1 cellular context compared by ENCODE assay signal in genomic region chr13:20773194-20774080, GRCh38.
TF ChIP-seq lines count a peak whose summit lies in the region.

Gene EEF1AKMT1 (minus strand): TSS chr13:20773961. CDS start chr13:20757598, 16,363 bp downstream.

TF ChIP-seq in HepG2, 621 proteins besides CTCF, POLR2A, EP300 and RAD21 (continued from another document and continues in another):
- TF ChIP-seq ZBTB43 (CRISPR knock-in tag; conservative IDR thresholded peaks at IDR 0.05): peak; percentile 77
- TF ChIP-seq ATRX (CRISPR knock-in tag; IDR thresholded peaks at IDR 0.05; ENCODE audit: borderline replicate concordance): no peak
- TF ChIP-seq ZNF773 (CRISPR knock-in tag; IDR thresholded peaks at IDR 0.05; ENCODE audit: borderline replicate concordance): no peak
- peak; percentile 12; the same call in 1 of the 2 replicates for TF ChIP-seq HMG20B (CRISPR knock-in tag; conservative IDR thresholded peaks at IDR 0.05)
- TF ChIP-seq BATF2 (CRISPR knock-in tag; IDR thresholded peaks at IDR 0.05): no peak
- TF ChIP-seq ZNF670 (CRISPR knock-in tag; IDR thresholded peaks at IDR 0.05; ENCODE audit: borderline replicate concordance): no peak
- TF ChIP-seq ZNF382 (CRISPR knock-in tag; IDR thresholded peaks at IDR 0.05; ENCODE audit: borderline replicate concordance): no peak
- TF ChIP-seq CENPBD1 (CRISPR knock-in tag; IDR thresholded peaks at IDR 0.05; ENCODE audit: borderline replicate concordance, low read depth): no peak
- TF ChIP-seq ZNF784 (CRISPR knock-in tag; IDR thresholded peaks at IDR 0.05; ENCODE audit: borderline replicate concordance): no peak
- peak; percentile 95; the same call in 1 of the 2 replicates for TF ChIP-seq EEA1 (CRISPR knock-in tag; IDR thresholded peaks at IDR 0.05; ENCODE audit: borderline replicate concordance)
- TF ChIP-seq HIC2 (CRISPR knock-in tag; IDR thresholded peaks at IDR 0.05; ENCODE audit: low read depth): no peak
- TF ChIP-seq HMGXB3 (CRISPR knock-in tag; IDR thresholded peaks at IDR 0.05; ENCODE audit: borderline replicate concordance): no peak
- peak; percentile 95 for TF ChIP-seq KDM5B (CRISPR knock-in tag; IDR thresholded peaks at IDR 0.05; ENCODE audit: borderline replicate concordance)
- peak; percentile 6; the same call in 1 of the 2 replicates for TF ChIP-seq RERE (CRISPR knock-in tag; IDR thresholded peaks at IDR 0.05; ENCODE audit: low read depth)
- no peak for TF ChIP-seq CC2D1A (CRISPR knock-in tag; IDR thresholded peaks at IDR 0.05)
- TF ChIP-seq ZNF20 (CRISPR knock-in tag; IDR thresholded peaks at IDR 0.05): no peak
- no peak for TF ChIP-seq ZNF24 (IDR thresholded peaks at IDR 0.05)
- peak; percentile 68 for TF ChIP-seq CBFB (CRISPR knock-in tag; IDR thresholded peaks at IDR 0.05)
- TF ChIP-seq ZBTB34 (CRISPR knock-in tag; IDR thresholded peaks at IDR 0.05): no peak
- no peak for TF ChIP-seq ZNF34 (CRISPR knock-in tag; IDR thresholded peaks at IDR 0.05; ENCODE audit: borderline replicate concordance)
- TF ChIP-seq ZNF350 (CRISPR knock-in tag; IDR thresholded peaks at IDR 0.05; ENCODE audit: borderline replicate concordance, low read depth): peak; percentile 81; the same call in 1 of the 2 replicates
- no peak for TF ChIP-seq EZH2 (conservative IDR thresholded peaks at IDR 0.05; ENCODE audit: low read depth, low read length)
- TF ChIP-seq RFXANK (CRISPR knock-in tag; IDR thresholded peaks at IDR 0.05): 0 out of 2 replicates have a peak, but pooled peaks have one; percentile 25
- 0 out of 2 replicates have a peak, but pooled peaks have one; percentile 44 for TF ChIP-seq KDM3A (CRISPR knock-in tag; IDR thresholded peaks at IDR 0.05; ENCODE audit: low read depth)
- peak; percentile 99 for TF ChIP-seq CEBPG (CRISPR knock-in tag; IDR thresholded peaks at IDR 0.05)
- TF ChIP-seq KMT2B (CRISPR knock-in tag; IDR thresholded peaks at IDR 0.05): peak; percentile 84
- TF ChIP-seq ZNF329 (CRISPR knock-in tag; IDR thresholded peaks at IDR 0.05; ENCODE audit: low read depth): peak; percentile 74; the same call in 1 of the 2 replicates
- TF ChIP-seq SP1 (IDR thresholded peaks at IDR 0.05): no peak
- peak; percentile 65 for TF ChIP-seq SP1 (CRISPR knock-in tag; IDR thresholded peaks at IDR 0.05)
- TF ChIP-seq CEBPB (IDR thresholded peaks at IDR 0.05; ENCODE audit: borderline replicate concordance, low read depth, low read length): peak; percentile 99
- no peak for TF ChIP-seq USF2 (IDR thresholded peaks at IDR 0.05; ENCODE audit: low read depth, low read length)
- no peak for TF ChIP-seq USF2 (CRISPR knock-in tag; IDR thresholded peaks at IDR 0.05; ENCODE audit: borderline replicate concordance)
- TF ChIP-seq ETV6 (CRISPR knock-in tag; conservative IDR thresholded peaks at IDR 0.05): peak; percentile 35
- no peak for TF ChIP-seq HOXA7 (CRISPR knock-in tag; IDR thresholded peaks at IDR 0.05)
